ENCODE assay signal across 13 cellular contexts in the genomic region with DNA sequence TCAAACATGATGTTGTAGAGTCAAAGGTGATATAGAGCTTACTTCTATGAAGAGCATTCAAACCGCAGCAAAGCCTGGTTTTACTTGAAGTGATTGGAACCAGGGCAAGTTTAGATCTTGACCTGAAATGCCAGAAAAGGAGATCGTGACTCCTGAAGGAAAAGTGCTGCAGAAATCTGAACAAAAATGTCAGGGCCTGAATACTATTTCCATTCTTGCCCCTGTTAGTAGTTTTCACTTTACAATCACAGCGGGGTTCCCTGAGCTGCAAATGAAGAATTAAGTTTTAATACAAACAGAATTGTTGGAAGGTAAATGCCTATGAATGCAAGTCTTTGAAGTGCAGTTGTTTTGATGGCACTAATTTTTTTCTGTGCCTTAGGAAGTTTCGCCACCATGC. TPM values are rescaled to one million over a fixed set of nuclear protein-coding genes. Genes with fewer than 3 reads are reported as not detected.
DNase-seq lines count a peak whose midpoint lies in the region; ATAC-seq and TF ChIP-seq lines count a peak whose summit lies in the region.
"Had no signal": no experiment of that assay in that cellular context is flagged by ENCODE, and none has a peak within 500 bp of the region (broad histone marks: within the 10 kb centered on the region; RNA-seq: fewer than 3 reads in every experiment).

No MANE protein-coding gene starts in this region.

- peak overlapping the region; percentile 77 for H3K9ac ChIP-seq in GM23248
- peak overlapping the region; percentile 82 for H3K9ac ChIP-seq in adipocyte (ENCODE audit: low read length)

- H3K27me3 Mint-ChIP-seq in glutamatergic neuron (ENCODE audit: unreplicated experiment): peaks cover 22% of the 10 kb centered on the region
- peaks cover 54% of the 10 kb centered on the region for H3K27me3 Mint-ChIP-seq in activated naive CD4-positive, alpha-beta T cell treated with anti-CD3 and anti-CD28 coated beads, Interleukin-2, amount 10 ng/mL, durations not matched to agents 7 days and 5 days

- peaks cover 10% of the 10 kb centered on the region for H3K9me3 Mint-ChIP-seq in glutamatergic neuron (ENCODE audit: unreplicated experiment)
- peaks cover 2% of the 10 kb centered on the region for H3K9me3 Mint-ChIP-seq in activated naive CD4-positive, alpha-beta T cell treated with anti-CD3 and anti-CD28 coated beads, Interleukin-2, amount 10 ng/mL, durations not matched to agents 7 days and 5 days
- H3K9me3 Mint-ChIP-seq: stimulated activated memory B cell treated with anti-CD40 and anti-IgM and Interleukin-4, amounts not matched to agents 10 μg/mL and 1 μg/mL and 100 μg/mL, for 72 hours had no signal

- DNase-seq in GM23248: peak; percentile 35
- DNase-seq in adipocyte (ENCODE audit: low read depth): peak; percentile 46
- DNase-seq in glutamatergic neuron: no peak
- no peak for DNase-seq in psoas muscle
- DNase-seq in thyroid gland: no peak
- no peak for DNase-seq in stimulated activated CD4-positive, alpha-beta T cell treated with anti-CD3 and anti-CD28 coated beads, Interleukin-4, amount 100 ng/mL, for 24 hours
- no peak for DNase-seq in GM19238 (ENCODE audit: insufficient read length, low spot score)
- no peak for DNase-seq in activated naive CD4-positive, alpha-beta T cell treated with anti-CD3 and anti-CD28 coated beads, Interleukin-2, amount 10 ng/mL, durations not matched to agents 7 days and 5 days
- DNase-seq: H7, KG1, NCI-H2171, Peyer's patch had no signal

- no peak overlapping the region for H3K27ac Mint-ChIP-seq in glutamatergic neuron (ENCODE audit: unreplicated experiment)
- H3K27ac Mint-ChIP-seq in activated naive CD4-positive, alpha-beta T cell treated with anti-CD3 and anti-CD28 coated beads, Interleukin-2, amount 10 ng/mL, durations not matched to agents 7 days and 5 days: no peak overlapping the region
- H3K27ac Mint-ChIP-seq: stimulated activated memory B cell treated with anti-CD40 and anti-IgM and Interleukin-4, amounts not matched to agents 10 μg/mL and 1 μg/mL and 100 μg/mL, for 72 hours had no signal

- H3K27me3 ChIP-seq in GM23248 (replicated peaks; ENCODE audit: insufficient read depth) (no peaks in the 10 kb centered on the region), adipocyte (replicated peaks; ENCODE audit: control insufficient read depth, insufficient read depth, low read length) (no peaks in the 10 kb centered on the region), psoas muscle (ENCODE audit: insufficient read depth in 3 of 3, low read length in 2 of 3) (peaks cover 0 to 35% (median 21%) of the 10 kb centered on the region in 3 donors), thyroid gland (no peaks in the 10 kb centered on the region)

- TF ChIP-seq CTCF in glutamatergic neuron (IDR thresholded peaks at IDR 0.05; ENCODE audit: partially characterized antibody, unreplicated experiment) (no peak), psoas muscle (IDR thresholded peaks at IDR 0.05) (no peak), thyroid gland (IDR thresholded peaks at IDR 0.05) (no peak)

- no peaks in the 10 kb centered on the region for H3K36me3 Mint-ChIP-seq in glutamatergic neuron (ENCODE audit: unreplicated experiment)
- H3K36me3 Mint-ChIP-seq in activated naive CD4-positive, alpha-beta T cell treated with anti-CD3 and anti-CD28 coated beads, Interleukin-2, amount 10 ng/mL, durations not matched to agents 7 days and 5 days: no peaks in the 10 kb centered on the region
- H3K36me3 Mint-ChIP-seq: stimulated activated memory B cell treated with anti-CD40 and anti-IgM and Interleukin-4, amounts not matched to agents 10 μg/mL and 1 μg/mL and 100 μg/mL, for 72 hours had no signal

- WGBS in GM23248 (ENCODE audit: low coverage in 1 of 2, low lambda C conversion rate in 2 of 2, missing lambda C conversion rate in 2 of 2), 2 experiments: 19 to 21% methylated on average over 4 of the region's 4 CpGs
- WGBS in psoas muscle, 3 donors: 78 to 88% (median 83%) methylated on average over 4 of the region's 4 CpGs
- 78 to 81% methylated on average over 4 of the region's 4 CpGs for WGBS in thyroid gland, 2 donors

- in situ Hi-C loops in GM23248 (cut with MboI): loop anchor here (10.0 kb wide), 1 partner anchor 1021 kb away; no protein-coding TSS in a partner anchor

- CTCF ChIA-PET in activated naive CD4-positive, alpha-beta T cell treated with anti-CD3 and anti-CD28 coated beads, Interleukin-2, amount 10 ng/mL, durations not matched to agents 7 days and 5 days (lab: Charles Lee): interaction anchor here (0.9 kb wide), 1 partner anchor 10 kb away, joined by 3 read pairs; no protein-coding TSS in a partner anchor

- H4K20me1 ChIP-seq in GM23248 (ENCODE audit: insufficient read depth): 0 out of 2 replicates have a peak, but pooled peaks cover 4% of the 10 kb centered on the region

- ATAC-seq in psoas muscle: no peak
- ATAC-seq: stimulated activated memory B cell treated with anti-CD40 and anti-IgM and Interleukin-4, amounts not matched to agents 10 μg/mL and 1 μg/mL and 100 μg/mL, for 72 hours had no signal

- H3K9me2 ChIP-seq in GM23248 (ENCODE audit: insufficient read depth): no peaks in the 10 kb centered on the region

- no peak for TF ChIP-seq POLR2A in thyroid gland (IDR thresholded peaks at IDR 0.05)

- H3K4me1 ChIP-seq in GM23248 (ENCODE audit: insufficient read depth): peaks cover 42% of the 10 kb centered on the region
- peaks cover 50% of the 10 kb centered on the region for H3K4me1 ChIP-seq in adipocyte (ENCODE audit: control insufficient read depth, insufficient read depth, low read length)
- H3K4me1 ChIP-seq in psoas muscle: peaks cover 4% of the 10 kb centered on the region
- H3K4me1 ChIP-seq in thyroid gland: peaks cover 5 to 29% of the 10 kb centered on the region in 2 donors

- H3K4me1 Mint-ChIP-seq in glutamatergic neuron (ENCODE audit: low read depth, unreplicated experiment): peaks cover 4% of the 10 kb centered on the region
- H3K4me1 Mint-ChIP-seq in activated naive CD4-positive, alpha-beta T cell treated with anti-CD3 and anti-CD28 coated beads, Interleukin-2, amount 10 ng/mL, durations not matched to agents 7 days and 5 days: peaks cover 6% of the 10 kb centered on the region

- H3K4me3 Mint-ChIP-seq in glutamatergic neuron (ENCODE audit: unreplicated experiment): peak overlapping the region; percentile 99
- no peak overlapping the region for H3K4me3 Mint-ChIP-seq in activated naive CD4-positive, alpha-beta T cell treated with anti-CD3 and anti-CD28 coated beads, Interleukin-2, amount 10 ng/mL, durations not matched to agents 7 days and 5 days

- H3K27ac ChIP-seq in GM23248: peak overlapping the region; percentile 57
- no peak overlapping the region for H3K27ac ChIP-seq in psoas muscle
- no peak overlapping the region for H3K27ac ChIP-seq in thyroid gland
- H3K27ac ChIP-seq: Peyer's patch had no signal

- peak overlapping the region; percentile 99 for H3K4me2 ChIP-seq in GM23248 (ENCODE audit: unreplicated experiment)

- H2AFZ ChIP-seq in GM23248: peak overlapping the region; percentile 85

- H3F3A ChIP-seq in GM23248 (ENCODE audit: insufficient read depth): peaks cover 17% of the 10 kb centered on the region; the same call in 1 of the 2 replicates

- H3K9me3 ChIP-seq in GM23248 (ENCODE audit: low read depth): no peaks in the 10 kb centered on the region
- no peaks in the 10 kb centered on the region for H3K9me3 ChIP-seq in adipocyte (ENCODE audit: control insufficient read depth, low read length)
- H3K9me3 ChIP-seq in psoas muscle: no peaks in the 10 kb centered on the region
- H3K9me3 ChIP-seq in thyroid gland: no peaks in the 10 kb centered on the region
- H3K9me3 ChIP-seq: Peyer's patch had no signal

- intact Hi-C loops in psoas muscle (cut with DNase I) (no loop called here), thyroid gland (cut with DNase I) (no loop called here)

- peaks cover 85% of the 10 kb centered on the region for H3K79me2 ChIP-seq in GM23248 (ENCODE audit: insufficient read depth)

- H3K4me3 ChIP-seq in GM23248: peak overlapping the region; percentile 82
- H3K4me3 ChIP-seq in adipocyte (ENCODE audit: low read length): peak overlapping the region; percentile 90
- H3K4me3 ChIP-seq in psoas muscle: peak overlapping the region; percentile 77
- peak overlapping the region in 1 of 3 donors; percentile 3 for H3K4me3 ChIP-seq in thyroid gland (replicated peaks in 1 of 3)

- peaks cover 20% of the 10 kb centered on the region; the same call in 1 of the 2 replicates for H3K36me3 ChIP-seq in GM23248 (ENCODE audit: low read depth)
- H3K36me3 ChIP-seq in adipocyte (ENCODE audit: control insufficient read depth, insufficient read depth, low read length, severe bottlenecking): no peaks in the 10 kb centered on the region
- H3K36me3 ChIP-seq in psoas muscle (ENCODE audit: insufficient read depth in 1 of 2, low read depth in 1 of 2): no peaks in the 10 kb centered on the region
- H3K36me3 ChIP-seq in thyroid gland: no peaks in the 10 kb centered on the region
- H3K36me3 ChIP-seq: Peyer's patch had no signal

RNA-seq across cellular contexts. Expression of a gene that starts 4.1 kb away (rescaled TPM):
- 23.0 and 24.9 TPM in 2 replicates for total RNA-seq in GM23248 (2014; rRNA removed; shearing (Covaris generic))
- 43.9 and 50.8 TPM in 2 replicates for polyA plus RNA-seq in GM23248 (2016; fragmentation: Nextera tagmentation; extraction: Ambion mirVana)
- 21.6 TPM for total RNA-seq in glutamatergic neuron (ENCODE audit: unreplicated experiment)
- total RNA-seq in psoas muscle: 1 to 10 TPM; 4.7 to 9.0 (median 6.1) TPM
- polyA plus RNA-seq in psoas muscle: 1 to 10 TPM in 2 of 3 donors, under 1 TPM in 1; 0.22 to 2.5 (median 1.4) TPM
- 10 to 100 TPM; 13.7 to 23.9 (median 17.1) TPM for total RNA-seq in thyroid gland

Comparison
In these comparisons a context has a peak if more than half of its experiments do, and no peak if none do; other contexts are left out.
1. DNase-seq: peak in GM23248 (single experiment) and adipocyte (single experiment); none in glutamatergic neuron (single experiment), psoas muscle (0 of 2), thyroid gland (0 of 2), stimulated activated CD4-positive, alpha-beta T cell treated with anti-CD3 and anti-CD28 coated beads, Interleukin-4, amount 100 ng/mL, for 24 hours (single experiment), GM19238 (single experiment) and activated naive CD4-positive, alpha-beta T cell treated with anti-CD3 and anti-CD28 coated beads, Interleukin-2, amount 10 ng/mL, durations not matched to agents 7 days and 5 days (single experiment).